Comparison of ENCODE assay signal across 19 cellular contexts in genomic region chr15:66945842-66946241, GRCh38.
DNase-seq lines count a peak whose midpoint lies in the region; ATAC-seq and TF ChIP-seq lines count a peak whose summit lies in the region.
"Had no signal": no experiment of that assay in that cellular context is flagged by ENCODE, and none has a peak within 500 bp of the region (broad histone marks: within the 10 kb centered on the region; RNA-seq: fewer than 3 reads in every experiment).

No MANE protein-coding gene starts in this region.

- H3K79me2 ChIP-seq in OCI-LY3 (ENCODE audit: low read length) = no peaks in the 10 kb centered on the region
- no peaks in the 10 kb centered on the region for H3K79me2 ChIP-seq in neural progenitor cell (ENCODE audit: low read depth)

- H2AFZ ChIP-seq in OCI-LY3 (ENCODE audit: low read depth, low read length) = peak overlapping the region; percentile 58
- H2AFZ ChIP-seq in neural progenitor cell (replicated peaks) = no peak overlapping the region

- H3K27ac ChIP-seq in OCI-LY3 (ENCODE audit: low read length) (no peak overlapping the region), neural progenitor cell (no peak overlapping the region)
- H3K27ac ChIP-seq: RWPE1 had no signal

- no peaks in the 10 kb centered on the region for H3K9me3 Mint-ChIP-seq in activated T-helper 17 cell treated with anti-CD3 and anti-CD28 coated beads, Interleukin-2, amount 50 U/mL, for 72 hours
- no peaks in the 10 kb centered on the region for H3K9me3 Mint-ChIP-seq in neural progenitor cell
- H3K9me3 Mint-ChIP-seq in stimulated activated effector memory CD8-positive, alpha-beta T cell treated with anti-CD3 and anti-CD28 coated beads, Interleukin-12 subunit alpha, Interleukin-12 subunit beta, amount 100 ng/mL, for 72 hours = no peaks in the 10 kb centered on the region

- TF ChIP-seq CTCF in OCI-LY3 (IDR thresholded peaks at IDR 0.05; ENCODE audit: low read depth, low read length) = no peak
- TF ChIP-seq CTCF in neural progenitor cell (IDR thresholded peaks at IDR 0.05) = no peak

- H4K20me1 ChIP-seq in OCI-LY3 (ENCODE audit: insufficient read depth, low read length) (no peaks in the 10 kb centered on the region), neural progenitor cell (ENCODE audit: low read depth) (no peaks in the 10 kb centered on the region)

- H3K9ac ChIP-seq in OCI-LY3 (ENCODE audit: low read length) (peak overlapping the region; percentile 33; the same call in 1 of the 2 replicates), neural progenitor cell (no peak overlapping the region)

- no peaks in the 10 kb centered on the region for H3F3A ChIP-seq in neural progenitor cell (ENCODE audit: low read depth)

- H3K36me3 ChIP-seq in OCI-LY3 (replicated peaks; ENCODE audit: low read depth, low read length) (no peaks in the 10 kb centered on the region), neural progenitor cell (no peaks in the 10 kb centered on the region)
- H3K36me3 ChIP-seq: MG63 had no signal

- peaks cover 53% of the 10 kb centered on the region for H3K4me1 ChIP-seq in OCI-LY3 (ENCODE audit: low read length)
- peaks cover 11% of the 10 kb centered on the region for H3K4me1 ChIP-seq in neural progenitor cell

- no peaks in the 10 kb centered on the region for H3K36me3 Mint-ChIP-seq in activated T-helper 17 cell treated with anti-CD3 and anti-CD28 coated beads, Interleukin-2, amount 50 U/mL, for 72 hours (ENCODE audit: low read depth)
- H3K36me3 Mint-ChIP-seq in neural progenitor cell = no peaks in the 10 kb centered on the region
- H3K36me3 Mint-ChIP-seq in stimulated activated effector memory CD8-positive, alpha-beta T cell treated with anti-CD3 and anti-CD28 coated beads, Interleukin-12 subunit alpha, Interleukin-12 subunit beta, amount 100 ng/mL, for 72 hours = no peaks in the 10 kb centered on the region

- H3K27ac Mint-ChIP-seq in activated T-helper 17 cell treated with anti-CD3 and anti-CD28 coated beads, Interleukin-2, amount 50 U/mL, for 72 hours = peak overlapping the region; percentile 22
- peak overlapping the region; percentile 54 for H3K27ac Mint-ChIP-seq in neural progenitor cell
- peak overlapping the region; percentile 24 for H3K27ac Mint-ChIP-seq in stimulated activated effector memory CD8-positive, alpha-beta T cell treated with anti-CD3 and anti-CD28 coated beads, Interleukin-12 subunit alpha, Interleukin-12 subunit beta, amount 100 ng/mL, for 72 hours

- no peak for DNase-seq in neural progenitor cell (ENCODE audit: low spot score)
- DNase-seq in stimulated activated effector memory CD8-positive, alpha-beta T cell treated with anti-CD3 and anti-CD28 coated beads, Interleukin-12 subunit alpha, Interleukin-12 subunit beta, amount 100 ng/mL, for 72 hours (ENCODE audit: low spot score in 2 of 2) = no peak
- no peak for DNase-seq in cerebellum (ENCODE audit: low spot score)
- DNase-seq: ACHN; DND-41; KBM-7; MG63; NCI-H1105 treated with DMSO at 0.1 percent for 48 hours; NCI-H146; NCI-H1930; NCI-H446 treated with DMSO at 0.1 percent for 48 hours; NCI-H526; NCI-H82; NK-92 treated with Interleukin-12 subunit alpha and Interleukin-12 subunit beta, amount 100 ng/mL, for 24 hours had no signal

- H3K4me2 ChIP-seq in OCI-LY3 (ENCODE audit: low read length) = peak overlapping the region; percentile 95
- no peak overlapping the region for H3K4me2 ChIP-seq in neural progenitor cell

- ATAC-seq in activated T-helper 17 cell treated with anti-CD3 and anti-CD28 coated beads, Interleukin-2, amount 50 U/mL, for 72 hours (replicated peaks) = no peak
- ATAC-seq in stimulated activated effector memory CD8-positive, alpha-beta T cell treated with anti-CD3 and anti-CD28 coated beads, Interleukin-12 subunit alpha, Interleukin-12 subunit beta, amount 100 ng/mL, for 72 hours = no peak
- ATAC-seq in HG03565 (IDR thresholded peaks at IDR 0.05; ENCODE audit: unreplicated experiment) = no peak
- no peak for ATAC-seq in GM18498 (IDR thresholded peaks at IDR 0.05; ENCODE audit: unreplicated experiment)

- peaks cover 2% of the 10 kb centered on the region for H3K4me1 Mint-ChIP-seq in activated T-helper 17 cell treated with anti-CD3 and anti-CD28 coated beads, Interleukin-2, amount 50 U/mL, for 72 hours
- H3K4me1 Mint-ChIP-seq in neural progenitor cell = peaks cover 7% of the 10 kb centered on the region
- H3K4me1 Mint-ChIP-seq in stimulated activated effector memory CD8-positive, alpha-beta T cell treated with anti-CD3 and anti-CD28 coated beads, Interleukin-12 subunit alpha, Interleukin-12 subunit beta, amount 100 ng/mL, for 72 hours = peaks cover 17% of the 10 kb centered on the region

- H3K27me3 Mint-ChIP-seq in activated T-helper 17 cell treated with anti-CD3 and anti-CD28 coated beads, Interleukin-2, amount 50 U/mL, for 72 hours = peaks cover 4% of the 10 kb centered on the region
- H3K27me3 Mint-ChIP-seq in neural progenitor cell (ENCODE audit: insufficient read depth, low read depth) = peaks cover 5% of the 10 kb centered on the region

- H3K27me3 ChIP-seq in OCI-LY3 (ENCODE audit: low read depth, low read length) = peaks cover 17% of the 10 kb centered on the region
- no peaks in the 10 kb centered on the region for H3K27me3 ChIP-seq in neural progenitor cell
- H3K27me3 ChIP-seq: MG63 had no signal

- H3K9me3 ChIP-seq in OCI-LY3 (ENCODE audit: insufficient read depth, low read length) (no peaks in the 10 kb centered on the region), neural progenitor cell (ENCODE audit: low read depth) (no peaks in the 10 kb centered on the region)
- H3K9me3 ChIP-seq: MG63 had no signal

- H3K4me3 Mint-ChIP-seq in activated T-helper 17 cell treated with anti-CD3 and anti-CD28 coated beads, Interleukin-2, amount 50 U/mL, for 72 hours = no peak overlapping the region
- H3K4me3 Mint-ChIP-seq in neural progenitor cell = no peak overlapping the region
- no peak overlapping the region for H3K4me3 Mint-ChIP-seq in stimulated activated effector memory CD8-positive, alpha-beta T cell treated with anti-CD3 and anti-CD28 coated beads, Interleukin-12 subunit alpha, Interleukin-12 subunit beta, amount 100 ng/mL, for 72 hours

- peak overlapping the region; percentile 71 for H3K4me3 ChIP-seq in OCI-LY3 (ENCODE audit: low read length)
- H3K4me3 ChIP-seq in neural progenitor cell = no peak overlapping the region
- H3K4me3 ChIP-seq: MG63 had no signal
